Comparison of ENCODE assay signal across 8 cellular contexts in the genomic region with DNA sequence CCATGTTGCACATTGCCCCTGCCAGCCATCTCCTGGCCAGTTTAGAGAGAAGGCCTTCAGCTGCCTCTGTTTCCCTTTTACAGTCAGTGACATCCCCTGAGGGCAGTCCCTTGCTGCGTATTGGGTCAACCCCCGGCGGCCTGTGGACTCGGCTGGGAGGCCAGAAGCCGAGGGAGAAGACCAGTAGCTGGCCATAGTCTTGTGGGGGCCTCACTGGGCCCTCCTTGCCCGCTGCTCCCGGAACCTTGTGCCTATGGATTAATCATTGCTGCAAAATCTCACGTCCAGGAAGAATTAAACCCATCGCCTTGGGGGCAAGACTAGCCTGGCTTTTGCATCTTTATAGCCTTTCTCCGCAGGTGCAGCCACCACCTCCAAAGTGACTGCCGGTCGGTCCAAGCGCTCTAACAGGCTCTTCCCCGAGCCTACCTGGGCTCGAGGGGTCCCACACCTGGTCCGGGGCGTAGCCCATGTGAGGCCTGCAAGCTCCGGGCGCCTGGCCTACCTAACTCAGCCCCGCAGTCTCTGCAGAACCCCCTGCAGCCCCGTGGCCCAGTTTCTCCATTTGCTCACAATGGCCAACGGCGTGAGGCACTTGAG. TPM values are rescaled to one million over a fixed set of nuclear protein-coding genes. Genes with fewer than 3 reads are reported as not detected.
DNase-seq lines count a peak whose midpoint lies in the region; ATAC-seq, FAIRE-seq and TF ChIP-seq lines count a peak whose summit lies in the region.

No MANE protein-coding gene starts in this region.

- H3K9me3 ChIP-seq in Panc1 (ENCODE audit: control insufficient read depth, insufficient read depth, low read depth, low read length) = no peaks in the 10 kb centered on the region
- H3K9me3 ChIP-seq in fibroblast of lung (ENCODE audit: control insufficient read depth, insufficient read depth, low read depth, low read length) = no peaks in the 10 kb centered on the region

- CTCF ChIA-PET in Panc1 (lab: Charles Lee) = no interaction called here

- H3K27me3 ChIP-seq in Panc1 (ENCODE audit: control insufficient read depth, insufficient read depth, low read length) (no peaks in the 10 kb centered on the region), fibroblast of lung (ENCODE audit: control insufficient read depth, insufficient read depth, low read length) (no peaks in the 10 kb centered on the region), rectal smooth muscle tissue (ENCODE audit: control insufficient read depth, insufficient read depth, low read length) (no peaks in the 10 kb centered on the region)

- ATAC-seq in Panc1 = no peak
- ATAC-seq in GM18498 (IDR thresholded peaks at IDR 0.05; ENCODE audit: unreplicated experiment) = no peak

- TF ChIP-seq CTCF in GM10266 (IDR thresholded peaks at IDR 0.05; ENCODE audit: control insufficient read depth, insufficient read depth, low read depth, missing control alignments) = no peak
- no peak for TF ChIP-seq CTCF in Panc1 (IDR thresholded peaks at IDR 0.05)
- no peak for TF ChIP-seq CTCF in fibroblast of lung (conservative IDR thresholded peaks at IDR 0.05 in 1 of 2, IDR thresholded peaks at IDR 0.05 in 1 of 2; ENCODE audit: low read depth in 1 of 2, low read length in 2 of 2)

- POLR2A ChIA-PET in Panc1 (lab: Charles Lee) = interaction anchor here (0.7 to 0.8 kb wide), 2 partner anchors 64 to 174 kb away, joined by 10 to 13 read pairs; no protein-coding TSS in a partner anchor

- H3K36me3 ChIP-seq in Panc1 (ENCODE audit: control insufficient read depth, insufficient read depth, low read length) (peaks cover 2% of the 10 kb centered on the region; the same call in 1 of the 2 replicates), fibroblast of lung (ENCODE audit: control insufficient read depth, insufficient read depth, low read length) (peaks cover 2% of the 10 kb centered on the region), rectal smooth muscle tissue (ENCODE audit: control insufficient read depth, insufficient read depth, low read length) (no peaks in the 10 kb centered on the region)

- H2AFZ ChIP-seq in fibroblast of lung (ENCODE audit: low read length) = peak overlapping the region; percentile 93

- no peaks in the 10 kb centered on the region for H4K20me1 ChIP-seq in fibroblast of lung (ENCODE audit: control insufficient read depth, extremely low read depth, insufficient read depth, low read length)

- no peaks in the 10 kb centered on the region for H3K79me2 ChIP-seq in fibroblast of lung (ENCODE audit: control insufficient read depth, insufficient read depth, low read length)

- peak overlapping the region; percentile 87 to 98 for H3K4me3 ChIP-seq in Panc1 (ENCODE audit: low read depth in 2 of 2, low read length in 2 of 2)
- H3K4me3 ChIP-seq in fibroblast of lung (replicated peaks in 1 of 4; ENCODE audit: control extremely low read depth in 1 of 4, insufficient read depth in 1 of 4, low read depth in 3 of 4, low read length in 4 of 4) = peak overlapping the region; percentile 56 to 92 (median 70)
- H3K4me3 ChIP-seq in rectal smooth muscle tissue (ENCODE audit: low read length) = peak overlapping the region; percentile 87

- in situ Hi-C loops in Panc1 (cut with HindIII; ENCODE audit: low pct_unique_long_range_greater_than_20kb, low sequenced_read_pairs) = no loop called here

- peak overlapping the region; percentile 92 for H3K27ac ChIP-seq in Panc1 (ENCODE audit: low read length)
- peak overlapping the region; percentile 87 for H3K27ac ChIP-seq in fibroblast of lung (ENCODE audit: insufficient read depth, low read length)
- H3K27ac ChIP-seq in rectal smooth muscle tissue (ENCODE audit: low read depth, low read length) = peak overlapping the region; percentile 84

- DNase-seq in GM10266 (ENCODE audit: extremely low spot score) (peak; percentile 21), Panc1 (ENCODE audit: low read depth, low spot score) (no peak), fibroblast of lung (ENCODE audit: low read depth in 2 of 2) (no peak), HTR-8/SVneo (ENCODE audit: insufficient read length, low spot score) (no peak), DMS53 (lab: John Stamatoyannopoulos, UW) (no peak)
- DNase-seq in activated effector memory CD4-positive, alpha-beta T cell treated with anti-CD3 and anti-CD28 coated beads, Interleukin-2, amount 50 U/mL, for 16 hours = no peak

- H3K9ac ChIP-seq in fibroblast of lung (ENCODE audit: insufficient read depth, low read length) = peak overlapping the region; percentile 74
- peak overlapping the region; percentile 51 for H3K9ac ChIP-seq in rectal smooth muscle tissue (ENCODE audit: low read length)

- H3K4me2 ChIP-seq in fibroblast of lung (ENCODE audit: extremely low read depth, insufficient read depth, low read length) = peak overlapping the region; percentile 91

- BruUV-seq in Panc1 (replicated peaks; lab: Mats Ljungman, UMichigan) = no TSS peak

- H3K4me1 ChIP-seq in Panc1 (ENCODE audit: control insufficient read depth, insufficient read depth, low read length) = peaks cover 10% of the 10 kb centered on the region
- peaks cover 2% of the 10 kb centered on the region for H3K4me1 ChIP-seq in fibroblast of lung (ENCODE audit: control insufficient read depth, extremely low read depth, insufficient read depth, low read length)
- H3K4me1 ChIP-seq in rectal smooth muscle tissue (ENCODE audit: control insufficient read depth, insufficient read depth, low read length) = peaks cover 9% of the 10 kb centered on the region

- no peak for FAIRE-seq in HTR-8/SVneo (lab: Jason Lieb, UNC)

- intact Hi-C loops in Panc1 (cut with micrococcal nuclease; ENCODE audit: unreplicated experiment) = no loop called here

RNA-seq across cellular contexts. Expression of gene CHAC1, which starts 0.9 kb away (rescaled TPM):
- 15.5 TPM for total RNA-seq in Panc1 (2021; ENCODE audit: unreplicated experiment)
- 55.8 TPM for polyA plus RNA-seq in Panc1 (2012; ENCODE audit: insufficient read length)
- 33.1 and 62.6 TPM in 2 replicates for total RNA-seq in fibroblast of lung
- 7.5 and 14.8 TPM in 2 replicates for polyA plus RNA-seq in fibroblast of lung
- 8.3 and 18.5 TPM in 2 replicates for polyA plus RNA-seq in fibroblast of lung (2012)
- 7.5 and 16.7 TPM in 2 replicates for polyA minus RNA-seq in fibroblast of lung (ENCODE audit: low replicate concordance)

RNA-seq across cellular contexts. Expression of gene DLL4, which starts 23.3 kb away (rescaled TPM):
- total RNA-seq in Panc1 (2021; ENCODE audit: unreplicated experiment) = 0.31 TPM
- polyA plus RNA-seq in Panc1 (2012; ENCODE audit: insufficient read length) = 0.29 TPM
- under 0.01 TPM in 2 replicates for total RNA-seq in fibroblast of lung
- 0.18 and 1.0 TPM in 2 replicates for polyA plus RNA-seq in fibroblast of lung
- 0.22 and 1.5 TPM in 2 replicates for polyA plus RNA-seq in fibroblast of lung (2012)
- polyA minus RNA-seq in fibroblast of lung (ENCODE audit: low replicate concordance) = 0.39 and 6.4 TPM in 2 replicates

RNA-seq across cellular contexts. Expression of gene VPS18, which starts 58.2 kb away (rescaled TPM):
- 46.7 TPM for total RNA-seq in Panc1 (2021; ENCODE audit: unreplicated experiment)
- 43.1 TPM for polyA plus RNA-seq in Panc1 (2012; ENCODE audit: insufficient read length)
- total RNA-seq in fibroblast of lung = 33.4 and 36.7 TPM in 2 replicates
- 15.5 and 21.3 TPM in 2 replicates for polyA plus RNA-seq in fibroblast of lung
- polyA plus RNA-seq in fibroblast of lung (2012) = 23.4 and 29.5 TPM in 2 replicates
- 75.7 and 108 TPM in 2 replicates for polyA minus RNA-seq in fibroblast of lung (ENCODE audit: low replicate concordance)
